10 cellular contexts compared by ENCODE assay signal in genomic region chr2:181991171-181991885, GRCh38. TPM values are rescaled to one million over a fixed set of nuclear protein-coding genes. Genes with fewer than 3 reads are reported as not detected.
DNase-seq lines count a peak whose midpoint lies in the region; ATAC-seq and TF ChIP-seq lines count a peak whose summit lies in the region.
"Had no signal": no experiment of that assay in that cellular context is flagged by ENCODE, and none has a peak within 500 bp of the region (broad histone marks: within the 10 kb centered on the region; RNA-seq: fewer than 3 reads in every experiment).

No MANE protein-coding gene starts in this region.

- H3K27ac Mint-ChIP-seq in H9 = no peak overlapping the region; a peak in 1 of 7 replicates
- H3K27ac Mint-ChIP-seq: activated naive CD4-positive, alpha-beta T cell treated with anti-CD3 and anti-CD28 coated beads, Interleukin-2, amount 50 U/mL, for 24 hours had no signal

- no peaks in the 10 kb centered on the region for H3K79me2 ChIP-seq in H9 (ENCODE audit: insufficient read depth, low read length)

- H3K4me1 Mint-ChIP-seq in H9 = peaks cover 0 to 3% of the 10 kb centered on the region in 2 experiments; a peak in 1 of 4 replicates
- H3K4me1 Mint-ChIP-seq: activated naive CD4-positive, alpha-beta T cell treated with anti-CD3 and anti-CD28 coated beads, Interleukin-2, amount 50 U/mL, for 24 hours had no signal

- H3K23me2 ChIP-seq in H9 (ENCODE audit: insufficient read length, low read depth, low read length, poor library complexity, severe bottlenecking) = no peaks in the 10 kb centered on the region

- H2AK5ac ChIP-seq in H9 (ENCODE audit: insufficient read length, low read length) = no peak overlapping the region

- no peak overlapping the region for H3K56ac ChIP-seq in H9 (ENCODE audit: insufficient read length, low read depth, low read length)

- no CpG with 5 or more reads among the region's 2 CpGs for WGBS in H9 (ENCODE audit: extremely low coverage, insufficient read length, low lambda C conversion rate)

- H3K9me3 Mint-ChIP-seq in H9 = no peaks in the 10 kb centered on the region
- H3K9me3 Mint-ChIP-seq: activated naive CD4-positive, alpha-beta T cell treated with anti-CD3 and anti-CD28 coated beads, Interleukin-2, amount 50 U/mL, for 24 hours had no signal

- H4K91ac ChIP-seq in H9 (ENCODE audit: insufficient read length, low read depth, low read length) = no peak overlapping the region

- H3K4me2 ChIP-seq in H9 (ENCODE audit: insufficient read depth, insufficient read length, low read length) = no peak overlapping the region

- no peak overlapping the region for H3K18ac ChIP-seq in H9 (ENCODE audit: insufficient read length, low read depth, low read length)

- H3K9ac ChIP-seq in H9 (ENCODE audit: extremely low read depth, insufficient read length, low read length) = no peak overlapping the region

- H2BK15ac ChIP-seq in H9 (ENCODE audit: low read depth, low read length) = no peak overlapping the region

- no peak overlapping the region for H3K27ac ChIP-seq in H9 (ENCODE audit: insufficient read length, low read depth, low read length)

- H4K8ac ChIP-seq in H9 (replicated peaks; ENCODE audit: insufficient read length, low read depth, low read length) = no peak overlapping the region

- no peaks in the 10 kb centered on the region for H3K79me1 ChIP-seq in H9 (ENCODE audit: insufficient read depth, low read depth, low read length, poor library complexity, severe bottlenecking)

- no peak overlapping the region for H3K14ac ChIP-seq in H9 (ENCODE audit: insufficient read depth, low read length)

- no peaks in the 10 kb centered on the region for H4K20me1 ChIP-seq in H9 (ENCODE audit: control insufficient read depth, insufficient read depth, insufficient read length)

- no peak overlapping the region for H4K5ac ChIP-seq in H9 (ENCODE audit: insufficient read length, low read depth, low read length)

- ATAC-seq in GM18873 (IDR thresholded peaks at IDR 0.05; ENCODE audit: low FRiP score, unreplicated experiment) (peak; percentile 97), GM21786 (IDR thresholded peaks at IDR 0.05; ENCODE audit: unreplicated experiment) (peak; percentile 96), HG03469 (IDR thresholded peaks at IDR 0.05; ENCODE audit: unreplicated experiment) (peak; percentile 94)

- no peak overlapping the region for H2BK20ac ChIP-seq in H9 (ENCODE audit: low read depth, low read length, poor library complexity, severe bottlenecking)

- no peaks in the 10 kb centered on the region for H3K27me3 Mint-ChIP-seq in H9 (ENCODE audit: low read depth)

- H3K9me3 ChIP-seq in H9 (ENCODE audit: control insufficient read depth, low read depth, low read length) = no peaks in the 10 kb centered on the region

- H2BK12ac ChIP-seq in H9 (ENCODE audit: insufficient read length, low read depth, low read length) = no peak overlapping the region

- H3K4me3 Mint-ChIP-seq in H9 = no peak overlapping the region
- H3K4me3 Mint-ChIP-seq: activated naive CD4-positive, alpha-beta T cell treated with anti-CD3 and anti-CD28 coated beads, Interleukin-2, amount 50 U/mL, for 24 hours had no signal

- no peak overlapping the region for H2BK5ac ChIP-seq in H9 (ENCODE audit: insufficient read length, low read length)

- H3K27me3 ChIP-seq in H9 (ENCODE audit: insufficient read depth, low read length) = no peaks in the 10 kb centered on the region

- no peak overlapping the region for H2AFZ ChIP-seq in H9 (ENCODE audit: low read length)

- no peak overlapping the region for H3K23ac ChIP-seq in H9 (ENCODE audit: insufficient read length, low read depth, low read length)

- no peaks in the 10 kb centered on the region for H3K4me1 ChIP-seq in H9 (ENCODE audit: insufficient read depth, low read length)

- no peak overlapping the region for H3K4ac ChIP-seq in H9 (ENCODE audit: low read depth, low read length)

- H3K36me3 Mint-ChIP-seq in H9 (ENCODE audit: insufficient read depth in 1 of 3, low read depth in 3 of 3) = no peaks in the 10 kb centered on the region
- H3K36me3 Mint-ChIP-seq: activated naive CD4-positive, alpha-beta T cell treated with anti-CD3 and anti-CD28 coated beads, Interleukin-2, amount 50 U/mL, for 24 hours had no signal

- no peak overlapping the region for H2BK120ac ChIP-seq in H9 (ENCODE audit: low read depth, low read length, poor library complexity, severe bottlenecking)

- H3T11ph ChIP-seq in H9 (ENCODE audit: low read length) = no peak overlapping the region

- DNase-seq in globus pallidus (ENCODE audit: low spot score) (peak; percentile 53), H9 (no peak), dermis blood vessel endothelial cell (no peak), NCI-H2107 (lab: John Stamatoyannopoulos, UW) (no peak), kidney glomerular epithelial cell (lab: John Stamatoyannopoulos, UW) (no peak)

- TF ChIP-seq CTCF in H9 (conservative IDR thresholded peaks at IDR 0.05) = no peak

RNA-seq across cellular contexts. Expression of gene PPP1R1C, which starts 5.7 kb away (rescaled TPM):
- total RNA-seq in H9 (2021) = 4.0 and 5.4 TPM in 2 replicates
- 0.28 and 0.51 TPM in 2 replicates for total RNA-seq in dermis blood vessel endothelial cell
- total RNA-seq: T-helper 1 cell treated with Interleukin-12 subunit alpha and Interleukin-12 subunit beta and Interleukin-4 antibody, amounts not matched to agents 30 ng/mL and 1 ng/mL, for 36 hours had no signal
